In the genomic region with DNA sequence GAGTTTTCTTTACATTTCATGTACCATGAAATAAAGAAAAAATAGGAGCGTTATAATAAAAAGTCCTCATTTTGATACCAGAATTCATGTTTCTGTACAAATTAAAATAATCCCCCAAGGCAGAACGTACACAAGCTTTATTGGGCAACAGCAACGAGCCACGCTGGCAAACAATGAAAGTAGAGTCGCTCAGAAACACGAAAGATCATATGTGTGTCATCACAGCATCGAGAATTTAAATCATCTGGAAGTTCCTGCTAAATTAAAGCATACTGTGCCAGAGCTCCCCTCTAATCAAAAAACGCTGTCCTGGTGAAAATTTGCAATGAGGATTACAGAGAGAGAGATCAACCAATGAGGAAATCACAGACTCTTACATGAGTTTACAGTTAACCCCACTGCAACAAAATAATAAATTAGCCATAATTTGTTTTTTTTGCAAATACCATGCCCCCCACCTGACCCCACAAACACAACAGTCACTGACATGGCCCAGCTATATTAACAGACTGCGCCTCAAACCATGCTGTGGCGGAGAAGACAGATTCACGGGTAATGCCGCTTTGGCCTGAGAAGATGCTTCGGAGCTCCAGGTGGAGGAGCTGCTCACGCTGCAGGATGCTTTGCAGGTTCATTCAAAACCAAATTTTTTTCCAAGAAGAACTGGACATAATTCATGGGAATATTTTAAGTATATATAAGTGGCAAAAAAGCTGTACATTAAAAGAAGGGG, we compare ENCODE assay signal across 17 cellular contexts. TPM values are rescaled to one million over a fixed set of nuclear protein-coding genes. Genes with fewer than 3 reads are reported as not detected.
DNase-seq lines count a peak whose midpoint lies in the region; ATAC-seq lines count a peak whose summit lies in the region.
"Had no signal": no experiment of that assay in that cellular context is flagged by ENCODE, and none has a peak within 500 bp of the region (broad histone marks: within the 10 kb centered on the region; RNA-seq: fewer than 3 reads in every experiment).

No MANE protein-coding gene starts in this region.

- H3F3A ChIP-seq in GM23248 (ENCODE audit: insufficient read depth), result no peaks in the 10 kb centered on the region

- peak overlapping the region; percentile 16 for H3K27ac Mint-ChIP-seq in activated CD4-positive, alpha-beta T cell treated with anti-CD3 and anti-CD28 coated beads, Interleukin-2, amount 10 ng/mL, durations not matched to agents 24 days and 14 days

- no peaks in the 10 kb centered on the region for H3K9me2 ChIP-seq in GM23248 (ENCODE audit: insufficient read depth)

- H2BK15ac ChIP-seq in neuronal stem cell (ENCODE audit: low read length), result no peak overlapping the region

- no peak overlapping the region for H2BK120ac ChIP-seq in neuronal stem cell (ENCODE audit: low read depth, low read length)

- ATAC-seq in GM18867 (IDR thresholded peaks at IDR 0.05; ENCODE audit: unreplicated experiment) (no peak), GM21786 (IDR thresholded peaks at IDR 0.05; ENCODE audit: unreplicated experiment) (no peak)

- H3K27me3 Mint-ChIP-seq in activated CD4-positive, alpha-beta T cell treated with anti-CD3 and anti-CD28 coated beads, Interleukin-2, amount 10 ng/mL, durations not matched to agents 24 days and 14 days, result peaks cover 2% of the 10 kb centered on the region

- no peak overlapping the region for H3K4me3 Mint-ChIP-seq in activated CD4-positive, alpha-beta T cell treated with anti-CD3 and anti-CD28 coated beads, Interleukin-2, amount 10 ng/mL, durations not matched to agents 24 days and 14 days

- no peak overlapping the region for H2AK5ac ChIP-seq in neuronal stem cell (ENCODE audit: low read depth, low read length)

- intact Hi-C loops in activated CD4-positive, alpha-beta T cell treated with anti-CD3 and anti-CD28 coated beads, Interleukin-2, amount 10 ng/mL, durations not matched to agents 24 days and 14 days (cut with micrococcal nuclease), result no loop called here

- H2BK12ac ChIP-seq in neuronal stem cell (ENCODE audit: low read length), result no peak overlapping the region

- in situ Hi-C loops in GM23248 (cut with MboI), result loop anchor here (5.0 kb wide), 1 partner anchor 220 kb away; no protein-coding TSS in a partner anchor

- H3K79me2 ChIP-seq in GM23248 (ENCODE audit: insufficient read depth), result no peaks in the 10 kb centered on the region

- no peaks in the 10 kb centered on the region for H3K36me3 Mint-ChIP-seq in activated CD4-positive, alpha-beta T cell treated with anti-CD3 and anti-CD28 coated beads, Interleukin-2, amount 10 ng/mL, durations not matched to agents 24 days and 14 days (ENCODE audit: low read depth)

- no peak overlapping the region for H4K8ac ChIP-seq in neuronal stem cell (ENCODE audit: low read depth, low read length)

- no peak overlapping the region for H3K4me3 ChIP-seq in GM23248
- no peak overlapping the region for H3K4me3 ChIP-seq in neuronal stem cell (ENCODE audit: low read length in 2 of 2)
- H3K4me3 ChIP-seq: HAP-1 had no signal

- H3K4me2 ChIP-seq in GM23248 (ENCODE audit: unreplicated experiment), result no peak overlapping the region
- H3K4me2 ChIP-seq in neuronal stem cell (ENCODE audit: insufficient read depth, low read length, poor library complexity, severe bottlenecking), result no peak overlapping the region

- H4K91ac ChIP-seq in neuronal stem cell (ENCODE audit: low read depth, low read length, poor library complexity), result no peak overlapping the region

- H3K14ac ChIP-seq in neuronal stem cell (ENCODE audit: low read length), result no peak overlapping the region

- no peak overlapping the region for H2BK5ac ChIP-seq in neuronal stem cell (ENCODE audit: low read length)

- H3K36me3 ChIP-seq in GM23248 (ENCODE audit: low read depth) (no peaks in the 10 kb centered on the region), neuronal stem cell (replicated peaks in 1 of 2; ENCODE audit: control insufficient read depth in 2 of 2, insufficient read depth in 2 of 2, low read length in 2 of 2) (peaks cover 0 to 32% of the 10 kb centered on the region in 2 donors)

- H3K23ac ChIP-seq in neuronal stem cell (ENCODE audit: low read depth, low read length, poor library complexity), result no peak overlapping the region

- H3K27ac ChIP-seq in GM23248 (no peak overlapping the region), neuronal stem cell (replicated peaks; ENCODE audit: low read length) (no peak overlapping the region)
- H3K27ac ChIP-seq: 22Rv1 had no signal

- 0 out of 2 replicates have a peak, but pooled peaks cover 4% of the 10 kb centered on the region for H4K20me1 ChIP-seq in GM23248 (ENCODE audit: insufficient read depth)

- H3K9me3 ChIP-seq in GM23248 (ENCODE audit: low read depth), result no peaks in the 10 kb centered on the region
- H3K9me3 ChIP-seq in neuronal stem cell (replicated peaks in 1 of 2; ENCODE audit: control insufficient read depth in 2 of 2, insufficient read depth in 1 of 2, low read depth in 1 of 2, low read length in 2 of 2), result no peaks in the 10 kb centered on the region
- H3K9me3 ChIP-seq: HAP-1 had no signal

- DNase-seq in activated CD4-positive, alpha-beta T cell treated with anti-CD3 and anti-CD28 coated beads, Interleukin-2, amount 10 ng/mL, durations not matched to agents 24 days and 14 days, result no peak
- DNase-seq in activated CD4-positive, alpha-beta T cell treated with anti-CD3 and anti-CD28 coated beads, Interleukin-2, amount 50 U/mL, for 1 hour, result no peak
- peak; percentile 21 for DNase-seq in GM23248
- peak; percentile 71 for DNase-seq in cerebellum (ENCODE audit: low spot score)
- no peak for DNase-seq in neuronal stem cell (ENCODE audit: low spot score)
- DNase-seq in NCI-H345 treated with DMSO at 0.1 percent for 48 hours (lab: John Stamatoyannopoulos, UW; ENCODE audit: unreplicated experiment), result no peak
- DNase-seq: DMS 273 treated with DMSO at 0.1 percent for 48 hours, MM.1S, NCI-H1105, NCI-H187, NCI-H345, NCI-H526 treated with DMSO at 0.1 percent for 48 hours, SHP77 treated with DMSO at 0.1 percent for 48 hours had no signal

- WGBS in GM23248 (ENCODE audit: low coverage in 1 of 2, low lambda C conversion rate in 2 of 2, missing lambda C conversion rate in 2 of 2), 2 experiments, result 67 to 74% methylated on average over 14 of the region's 14 CpGs
- no CpG with 5 or more reads among the region's 14 CpGs for WGBS in neuronal stem cell (ENCODE audit: extremely low coverage in 2 of 2, insufficient read length in 2 of 2, insufficient replicate concordance in 1 of 2), 2 donors

- peaks cover 45% of the 10 kb centered on the region for H3K4me1 Mint-ChIP-seq in activated CD4-positive, alpha-beta T cell treated with anti-CD3 and anti-CD28 coated beads, Interleukin-2, amount 10 ng/mL, durations not matched to agents 24 days and 14 days

- no peak overlapping the region for H2AFZ ChIP-seq in GM23248
- H2AFZ ChIP-seq in neuronal stem cell (ENCODE audit: low read length), result no peak overlapping the region

- H3K4me1 ChIP-seq in GM23248 (ENCODE audit: insufficient read depth) (0 out of 2 replicates have a peak, but pooled peaks cover 5% of the 10 kb centered on the region), neuronal stem cell (ENCODE audit: control insufficient read depth in 2 of 2, insufficient read depth in 1 of 2, low read depth in 1 of 2, low read length in 2 of 2) (peaks cover 7 to 18% of the 10 kb centered on the region in 2 donors)

- no peak overlapping the region for H3K18ac ChIP-seq in neuronal stem cell (ENCODE audit: low read length)

- H3K9me3 Mint-ChIP-seq in activated CD4-positive, alpha-beta T cell treated with anti-CD3 and anti-CD28 coated beads, Interleukin-2, amount 10 ng/mL, durations not matched to agents 24 days and 14 days, result no peaks in the 10 kb centered on the region

- H3K9ac ChIP-seq in GM23248, result no peak overlapping the region
- H3K9ac ChIP-seq in neuronal stem cell (ENCODE audit: low read depth, low read length, poor library complexity), result peak overlapping the region; percentile 60

- H3K27me3 ChIP-seq in GM23248 (replicated peaks; ENCODE audit: insufficient read depth), result no peaks in the 10 kb centered on the region
- H3K27me3 ChIP-seq in neuronal stem cell (ENCODE audit: control insufficient read depth in 3 of 3, insufficient read depth in 3 of 3, low read depth in 1 of 3, low read length in 3 of 3), result no peaks in the 10 kb centered on the region

- H3K79me1 ChIP-seq in neuronal stem cell (ENCODE audit: low read depth, low read length), result no peaks in the 10 kb centered on the region

- no peak overlapping the region for H3K4ac ChIP-seq in neuronal stem cell (ENCODE audit: low read length)

RNA-seq across cellular contexts. Expression of a gene that starts 54.3 kb away (rescaled TPM):
- 65.0 and 66.4 TPM in 2 replicates for total RNA-seq in activated CD4-positive, alpha-beta T cell treated with anti-CD3 and anti-CD28 coated beads, Interleukin-2, amount 10 ng/mL, durations not matched to agents 24 days and 14 days
- total RNA-seq in GM23248 (2014; rRNA removed; shearing (Covaris generic)), result 0.11 and 0.51 TPM in 2 replicates
- 0.09 and 0.14 TPM in 2 replicates for polyA plus RNA-seq in GM23248 (2016; fragmentation: Nextera tagmentation; extraction: Ambion mirVana)
- 1.3 TPM for total RNA-seq in cerebellum
- polyA plus RNA-seq in neuronal stem cell (2013, experiment 1 of 2), result 0.67 TPM
- 0.76 TPM for polyA plus RNA-seq in neuronal stem cell (2013, experiment 2 of 2)

Comparison
In these comparisons a context has a peak if more than half of its experiments do, and no peak if none do; other contexts are left out.
1. DNase-seq: peak in GM23248 (single experiment) and cerebellum (single experiment); none in activated CD4-positive, alpha-beta T cell treated with anti-CD3 and anti-CD28 coated beads, Interleukin-2, amount 10 ng/mL, durations not matched to agents 24 days and 14 days (single experiment), activated CD4-positive, alpha-beta T cell treated with anti-CD3 and anti-CD28 coated beads, Interleukin-2, amount 50 U/mL, for 1 hour (single experiment), neuronal stem cell (single experiment) and NCI-H345 treated with DMSO at 0.1 percent for 48 hours (single experiment).
2. RNA of a gene that starts 54.3 kb away (total RNA-seq): 65.0 to 66.4 TPM in activated CD4-positive, alpha-beta T cell treated with anti-CD3 and anti-CD28 coated beads, Interleukin-2, amount 10 ng/mL, durations not matched to agents 24 days and 14 days; 1.3 TPM in cerebellum (single experiment) and 0.11 to 0.51 TPM in GM23248; every median in the first group is over 10 times any median in the second.